Comparison of ENCODE assay signal across 24 cellular contexts in the genomic region with DNA sequence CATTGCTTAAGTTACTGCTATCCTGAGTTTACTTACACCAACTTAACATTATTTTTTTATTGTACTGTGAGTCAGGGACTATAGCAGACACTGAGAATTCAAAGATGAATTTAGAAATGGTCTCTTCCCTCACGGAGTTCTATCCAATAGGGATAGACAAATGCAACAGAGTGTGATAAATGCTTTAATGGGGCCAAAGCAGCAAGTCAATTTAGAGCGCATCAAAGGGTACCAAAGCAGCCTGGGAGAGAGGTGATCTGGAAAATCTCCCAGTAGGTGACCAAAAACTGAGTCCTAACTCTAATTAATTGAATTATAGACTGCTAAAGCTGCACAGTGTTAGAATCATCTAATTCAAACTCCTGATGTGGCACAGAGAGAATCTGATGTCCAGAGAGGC. TPM values are rescaled to one million over a fixed set of nuclear protein-coding genes. Genes with fewer than 3 reads are reported as not detected.
DNase-seq lines count a peak whose midpoint lies in the region; ATAC-seq and TF ChIP-seq lines count a peak whose summit lies in the region.
"Had no signal": no experiment of that assay in that cellular context is flagged by ENCODE, and none has a peak within 500 bp of the region (broad histone marks: within the 10 kb centered on the region; RNA-seq: fewer than 3 reads in every experiment).

No MANE protein-coding gene starts in this region.

- POLR2A ChIA-PET in Caco-2 (lab: Charles Lee), result no interaction called here

- H3K4me1 Mint-ChIP-seq in Caco-2 (ENCODE audit: low read depth, unreplicated experiment) (peaks cover 7% of the 10 kb centered on the region), HFFc6 (ENCODE audit: low read depth) (peaks cover 56% of the 10 kb centered on the region), nephron progenitor cell (peaks cover 53% of the 10 kb centered on the region)
- H3K4me1 Mint-ChIP-seq: naive thymus-derived CD8-positive, alpha-beta T cell had no signal

- H3K27ac ChIP-seq in uterus, result no peak overlapping the region
- H3K27ac ChIP-seq in spleen, result no peak overlapping the region
- H3K27ac ChIP-seq: KMS-11, tibial nerve had no signal

- no peak for ATAC-seq in GM21381 (IDR thresholded peaks at IDR 0.05; ENCODE audit: unreplicated experiment)
- ATAC-seq: naive thymus-derived CD8-positive, alpha-beta T cell had no signal

- H3K4me3 Mint-ChIP-seq in Caco-2 (ENCODE audit: unreplicated experiment) (peak overlapping the region; percentile 16), HFFc6 (peak overlapping the region; percentile 0; the same call in 1 of the 2 replicates), nephron progenitor cell (peak overlapping the region; percentile 44)
- H3K4me3 Mint-ChIP-seq: activated CD4-positive, alpha-beta memory T cell treated with anti-CD3 and anti-CD28 coated beads for 36 hours; activated naive CD8-positive, alpha-beta T cell; dendritic cell treated with granulocyte-macrophage colony-stimulating factor and Interleukin-4, amounts not matched to agents 40 ng/mL and 50 ng/mL, for 4 days; naive thymus-derived CD8-positive, alpha-beta T cell had no signal

- TF ChIP-seq POLR2A in uterus (IDR thresholded peaks at IDR 0.05), result no peak
- TF ChIP-seq POLR2A in spleen (IDR thresholded peaks at IDR 0.05), result no peak

- H3K9me3 ChIP-seq in Caco-2 (no peaks in the 10 kb centered on the region), uterus (no peaks in the 10 kb centered on the region), spleen (no peaks in the 10 kb centered on the region)
- H3K9me3 ChIP-seq: tibial nerve had no signal

- intact Hi-C loops in Caco-2 (cut with micrococcal nuclease; ENCODE audit: unreplicated experiment) (loop anchor here (5.0 kb wide), 3 partner anchors 98 to 322 kb away; no protein-coding TSS in a partner anchor), uterus (cut with DNase I; ENCODE audit: low total_unique reads) (no loop called here), spleen (cut with DNase I; ENCODE audit: low total_unique reads) (no loop called here)

- H3K27ac Mint-ChIP-seq in Caco-2 (ENCODE audit: unreplicated experiment) (no peak overlapping the region), HFFc6 (no peak overlapping the region), nephron progenitor cell (no peak overlapping the region)
- H3K27ac Mint-ChIP-seq: activated CD4-positive, alpha-beta memory T cell treated with anti-CD3 and anti-CD28 coated beads for 36 hours; activated naive CD8-positive, alpha-beta T cell; activated T-helper 2 cell treated with anti-CD3 and anti-CD28 coated beads, Interferon-gamma antibody, Interleukin-2, Interleukin-4, amounts not matched to agents 10 μg/mL and 5 μg/mL and 100 μg/mL, durations not matched to agents 14 hours and 24 hours and 36 hours; CD14-positive monocyte; dendritic cell treated with granulocyte-macrophage colony-stimulating factor and Interleukin-4, amounts not matched to agents 40 ng/mL and 50 ng/mL, for 4 days; mesothelial cell of epicardium; progenitor cell of endocrine pancreas had no signal

- TF ChIP-seq CTCF in Caco-2 (IDR thresholded peaks at IDR 0.05; ENCODE audit: insufficient read depth in 1 of 2, low read depth in 1 of 2, low read length in 1 of 2, severe bottlenecking in 1 of 2, unreplicated experiment in 1 of 2), result no peak
- no peak for TF ChIP-seq CTCF in HFFc6 (IDR thresholded peaks at IDR 0.05)
- no peak for TF ChIP-seq CTCF in nephron progenitor cell (IDR thresholded peaks at IDR 0.05)
- no peak for TF ChIP-seq CTCF in uterus (IDR thresholded peaks at IDR 0.05)
- TF ChIP-seq CTCF in spleen (IDR thresholded peaks at IDR 0.05 in 8 of 11, conservative IDR thresholded peaks at IDR 0.05 in 3 of 11), result no peak

- H3K4me3 ChIP-seq in Caco-2 (ENCODE audit: low read depth, low read length) (no peak overlapping the region), uterus (peak overlapping the region in 1 of 2 donors; percentile 77), spleen (peak overlapping the region in 1 of 8 donors; percentile 69)

- H3K36me3 Mint-ChIP-seq in Caco-2 (ENCODE audit: insufficient read depth, unreplicated experiment) (peaks cover 5% of the 10 kb centered on the region), HFFc6 (ENCODE audit: low read depth) (no peaks in the 10 kb centered on the region), nephron progenitor cell (ENCODE audit: low read depth) (no peaks in the 10 kb centered on the region)
- H3K36me3 Mint-ChIP-seq: activated naive CD8-positive, alpha-beta T cell; CD14-positive monocyte; mesothelial cell of epicardium; naive thymus-derived CD8-positive, alpha-beta T cell had no signal

- no peaks in the 10 kb centered on the region for H3K9me3 Mint-ChIP-seq in Caco-2 (ENCODE audit: unreplicated experiment)
- H3K9me3 Mint-ChIP-seq in HFFc6, result no peaks in the 10 kb centered on the region
- H3K9me3 Mint-ChIP-seq in nephron progenitor cell, result no peaks in the 10 kb centered on the region
- H3K9me3 Mint-ChIP-seq: activated T-helper 2 cell treated with anti-CD3 and anti-CD28 coated beads, Interferon-gamma antibody, Interleukin-2, Interleukin-4, amounts not matched to agents 10 μg/mL and 5 μg/mL and 100 μg/mL, durations not matched to agents 14 hours and 24 hours and 36 hours; dendritic cell treated with granulocyte-macrophage colony-stimulating factor and Interleukin-4, amounts not matched to agents 40 ng/mL and 50 ng/mL, for 4 days; mesothelial cell of epicardium had no signal

- CTCF ChIA-PET in Caco-2 (lab: Charles Lee), result no interaction called here

- H3K27me3 Mint-ChIP-seq in Caco-2 (ENCODE audit: insufficient read depth, unreplicated experiment) (peaks cover 2% of the 10 kb centered on the region), HFFc6 (ENCODE audit: insufficient read depth) (peaks cover 2% of the 10 kb centered on the region), nephron progenitor cell (ENCODE audit: low read depth, poor library complexity) (peaks cover 9% of the 10 kb centered on the region)
- H3K27me3 Mint-ChIP-seq: dendritic cell treated with granulocyte-macrophage colony-stimulating factor and Interleukin-4, amounts not matched to agents 40 ng/mL and 50 ng/mL, for 4 days had no signal

- no peak for DNase-seq in Caco-2
- DNase-seq in HFFc6, result no peak
- peak; percentile 75 for DNase-seq in NCI-H748 treated with DMSO at 0.1 percent for 48 hours (lab: John Stamatoyannopoulos, UW)
- no peak for DNase-seq in nephron progenitor cell
- DNase-seq in uterus, result no peak
- no peak for DNase-seq in spleen
- DNase-seq: activated CD4-positive, alpha-beta memory T cell treated with anti-CD3 and anti-CD28 coated beads for 36 hours; activated CD4-positive, CD25-positive, alpha-beta regulatory T cell; aorta; GOT3; islet precursor cell; naive thymus-derived CD8-positive, alpha-beta T cell; NCI-H2081 treated with DMSO at 0.1 percent for 48 hours; SW 1271; T1000 had no signal

- 75 to 90% (median 81%) methylated on average over 2 of the region's 2 CpGs for WGBS in spleen, 5 donors

- H3K4me1 ChIP-seq in Caco-2, result no peaks in the 10 kb centered on the region
- no peaks in the 10 kb centered on the region for H3K4me1 ChIP-seq in uterus
- peaks cover 0 to 41% (median 13%) of the 10 kb centered on the region in 6 donors for H3K4me1 ChIP-seq in spleen

- H3K36me3 ChIP-seq in Caco-2 (ENCODE audit: control insufficient read depth, insufficient read depth, low read length), result no peaks in the 10 kb centered on the region
- H3K36me3 ChIP-seq in uterus, result no peaks in the 10 kb centered on the region
- no peaks in the 10 kb centered on the region for H3K36me3 ChIP-seq in spleen
- H3K36me3 ChIP-seq: tibial nerve had no signal

- H3K27me3 ChIP-seq in Caco-2 (replicated peaks; ENCODE audit: control insufficient read depth, insufficient read depth, low read length) (no peaks in the 10 kb centered on the region), uterus (no peaks in the 10 kb centered on the region), spleen (replicated peaks in 1 of 7) (peaks cover 0 to 39% (median 17%) of the 10 kb centered on the region in 7 donors)
- H3K27me3 ChIP-seq: tibial nerve had no signal

- no TSS peak for BruUV-seq in Caco-2 (replicated peaks; lab: Mats Ljungman, UMichigan)

RNA-seq across cellular contexts. Expression of a gene that starts 2.7 kb away (rescaled TPM):
- total RNA-seq in Caco-2 (2022) (16.2 and 16.4 TPM in 2 replicates), uterus (10 to 100 TPM; 10.2 to 31.2 (median 16.5) TPM), spleen (10 to 100 TPM; 12.0 to 31.6 (median 14.8) TPM)
- 10 to 100 TPM; 13.4 to 24.2 (median 23.0) TPM for total RNA-seq in HFFc6 (2021; fragmentation: NEBNext Ultra II Directional; extraction: Animal tissue kit (Norgen Biotek cat#: 25700))
- polyA plus RNA-seq in spleen, result 1 to 10 TPM; 1.7 to 2.4 (median 2.2) TPM
- total RNA-seq: activated CD4-positive, alpha-beta memory T cell treated with anti-CD3 and anti-CD28 coated beads for 36 hours; naive thymus-derived CD8-positive, alpha-beta T cell had no signal
- polyA plus RNA-seq: naive thymus-derived CD8-positive, alpha-beta T cell had no signal
